17 cellular contexts compared by ENCODE assay signal in genomic region chr6:123352279-123352678, GRCh38.
DNase-seq lines count a peak whose midpoint lies in the region; ATAC-seq, FAIRE-seq and TF ChIP-seq lines count a peak whose summit lies in the region.
"Had no signal": no experiment of that assay in that cellular context is flagged by ENCODE, and none has a peak within 500 bp of the region (broad histone marks: within the 10 kb centered on the region; RNA-seq: fewer than 3 reads in every experiment).

No MANE protein-coding gene starts in this region.

- H3K4me3 ChIP-seq in GM23338 (no peak overlapping the region), PC-9 (no peak overlapping the region), K562 (no peak overlapping the region), neuronal stem cell (ENCODE audit: low read length in 2 of 2) (no peak overlapping the region)
- H3K4me3 ChIP-seq: GM12878, GM23248 had no signal

- no peak overlapping the region for H3K23ac ChIP-seq in neuronal stem cell (ENCODE audit: low read depth, low read length, poor library complexity)

- H3K14ac ChIP-seq in neuronal stem cell (ENCODE audit: low read length), result no peak overlapping the region

- DNase-seq in GM23338 (ENCODE audit: low spot score) (no peak), PC-9 (no peak), K562 (ENCODE audit: extremely low read depth in 1 of 4, low spot score in 3 of 4) (peak in 2 of 4 experiments; percentile 30 to 57), neuronal stem cell (ENCODE audit: low spot score) (no peak), middle frontal gyrus (ENCODE audit: extremely low spot score, low spot score) (no peak)
- DNase-seq in naive thymus-derived CD8-positive, alpha-beta T cell, result no peak
- DNase-seq: ACHN; C1 segment of cervical spinal cord; CD4-positive, alpha-beta T cell; DMS79; GM23248; H9; IMR-90; KG1 had no signal

- no peak overlapping the region for H4K8ac ChIP-seq in neuronal stem cell (ENCODE audit: low read depth, low read length)

- no peak overlapping the region for H3K27ac Mint-ChIP-seq in GM23338
- no peak overlapping the region for H3K27ac Mint-ChIP-seq in naive thymus-derived CD8-positive, alpha-beta T cell
- H3K27ac Mint-ChIP-seq: CD4-positive, alpha-beta T cell had no signal

- no peaks in the 10 kb centered on the region for H3K36me3 Mint-ChIP-seq in GM23338 (ENCODE audit: low read depth)
- no peaks in the 10 kb centered on the region for H3K36me3 Mint-ChIP-seq in naive thymus-derived CD8-positive, alpha-beta T cell

- WGBS in K562 (ENCODE audit: insufficient coverage, low coverage, missing lambda C conversion rate), result 2% methylated on average over 3 of the region's 3 CpGs
- WGBS in neuronal stem cell (ENCODE audit: extremely low coverage in 2 of 2, insufficient read length in 2 of 2, insufficient replicate concordance in 1 of 2), 2 donors, result no CpG with 5 or more reads among the region's 3 CpGs

- no peak overlapping the region for H3K27ac ChIP-seq in GM23338 (ENCODE audit: low read depth)
- no peak overlapping the region for H3K27ac ChIP-seq in PC-9
- peak overlapping the region; percentile 36; the same call in 1 of the 3 replicates for H3K27ac ChIP-seq in K562 (ENCODE audit: extremely low read depth, low read depth, low read length)
- no peak overlapping the region for H3K27ac ChIP-seq in neuronal stem cell (replicated peaks; ENCODE audit: low read length)
- H3K27ac ChIP-seq: GM23248 had no signal

- no TSS peak for BruUV-seq in PC-9 (replicated peaks; lab: Mats Ljungman, UMichigan)
- BruUV-seq in K562 (replicated peaks; lab: Mats Ljungman, UMichigan), result no TSS peak

- H3K9me3 Mint-ChIP-seq in GM23338, result no peaks in the 10 kb centered on the region
- H3K9me3 Mint-ChIP-seq in naive thymus-derived CD8-positive, alpha-beta T cell, result peaks cover 0 to 6% (median 0%) of the 10 kb centered on the region in 9 donors
- H3K9me3 Mint-ChIP-seq: CD4-positive, alpha-beta T cell; H9 had no signal

- no peak for ATAC-seq in GM23338
- ATAC-seq in K562, result peak; percentile 82
- ATAC-seq in naive thymus-derived CD8-positive, alpha-beta T cell, result no peak
- ATAC-seq in GM21529 (IDR thresholded peaks at IDR 0.05; ENCODE audit: unreplicated experiment), result no peak
- ATAC-seq: GM12878 had no signal

- TF ChIP-seq CTCF in GM23338 (conservative IDR thresholded peaks at IDR 0.05; ENCODE audit: low read depth in 2 of 2) (no peak), PC-9 (conservative IDR thresholded peaks at IDR 0.05) (no peak), K562 (IDR thresholded peaks at IDR 0.05 in 2 of 3, conservative IDR thresholded peaks at IDR 0.05 in 1 of 3; ENCODE audit: insufficient read depth in 2 of 3, low read depth in 1 of 3, low read length in 3 of 3) (no peak)

- intact Hi-C loops in PC-9 (cut with micrococcal nuclease; ENCODE audit: unreplicated experiment) (no loop called here), K562 (cut with micrococcal nuclease) (no loop called here)

- FAIRE-seq in K562 (lab: Jason Lieb, UNC), result peak; percentile 86
- FAIRE-seq: GM12878, GM18507 had no signal

- no peaks in the 10 kb centered on the region for H3K79me1 ChIP-seq in neuronal stem cell (ENCODE audit: low read depth, low read length)

- in situ Hi-C loops in K562 (cut with MboI), result no loop called here

- peak; percentile 26; the same call in 1 of the 2 replicates for TF ChIP-seq EP300 in K562 (IDR thresholded peaks at IDR 0.05; ENCODE audit: low read length)

- H3K27me3 Mint-ChIP-seq in GM23338 (ENCODE audit: insufficient read depth, low read depth, poor library complexity), result no peaks in the 10 kb centered on the region
- H3K27me3 Mint-ChIP-seq in naive thymus-derived CD8-positive, alpha-beta T cell, result no peaks in the 10 kb centered on the region
- H3K27me3 Mint-ChIP-seq: CD4-positive, alpha-beta T cell had no signal

- CTCF ChIA-PET in PC-9 (lab: Charles Lee), result no interaction called here
- CTCF ChIA-PET in K562 (lab: Yijun Ruan, JAX; ENCODE audit: low intra/inter-chr PET ratio), result no interaction called here

- H2AK5ac ChIP-seq in neuronal stem cell (ENCODE audit: low read depth, low read length), result no peak overlapping the region

- peaks cover 2% of the 10 kb centered on the region; the same call in 1 of the 3 replicates for H3K4me1 Mint-ChIP-seq in GM23338
- no peaks in the 10 kb centered on the region for H3K4me1 Mint-ChIP-seq in naive thymus-derived CD8-positive, alpha-beta T cell

- H3K4me1 ChIP-seq in GM23338 (ENCODE audit: insufficient read depth) (no peaks in the 10 kb centered on the region), PC-9 (replicated peaks; ENCODE audit: insufficient read depth) (no peaks in the 10 kb centered on the region), K562 (replicated peaks in 1 of 2; ENCODE audit: control insufficient read depth in 2 of 2, insufficient read depth in 2 of 2, low read length in 2 of 2) (no peaks in the 10 kb centered on the region; a peak in 1 of 5 replicates), neuronal stem cell (ENCODE audit: control insufficient read depth in 2 of 2, insufficient read depth in 1 of 2, low read depth in 1 of 2, low read length in 2 of 2) (no peaks in the 10 kb centered on the region)

- H2BK120ac ChIP-seq in neuronal stem cell (ENCODE audit: low read depth, low read length), result no peak overlapping the region

- H4K20me1 ChIP-seq in GM23338 (replicated peaks; ENCODE audit: insufficient read depth) (no peaks in the 10 kb centered on the region), PC-9 (ENCODE audit: insufficient read depth) (no peaks in the 10 kb centered on the region), K562 (replicated peaks; ENCODE audit: control insufficient read depth, insufficient read depth, low read length) (no peaks in the 10 kb centered on the region)

- POLR2A ChIA-PET in PC-9 (lab: Charles Lee; ENCODE audit: unreplicated experiment) (no interaction called here), K562 (lab: Yijun Ruan, JAX) (no interaction called here)
- POLR2A ChIA-PET in naive thymus-derived CD8-positive, alpha-beta T cell (lab: Charles Lee), result no interaction called here

- H3K18ac ChIP-seq in neuronal stem cell (ENCODE audit: low read length), result no peak overlapping the region

- H3K9ac ChIP-seq in K562 (ENCODE audit: insufficient read depth in 1 of 2, low read depth in 2 of 2, low read length in 2 of 2) (no peak overlapping the region), neuronal stem cell (ENCODE audit: low read depth, low read length, poor library complexity) (no peak overlapping the region)
- H3K9ac ChIP-seq: GM23248 had no signal

- H3K9me3 ChIP-seq in PC-9 (ENCODE audit: insufficient read depth, low read depth) (no peaks in the 10 kb centered on the region), K562 (replicated peaks; ENCODE audit: control insufficient read depth, insufficient read depth, low read depth, low read length) (no peaks in the 10 kb centered on the region), neuronal stem cell (replicated peaks in 1 of 2; ENCODE audit: control insufficient read depth in 2 of 2, insufficient read depth in 1 of 2, low read depth in 1 of 2, low read length in 2 of 2) (no peaks in the 10 kb centered on the region)

- H3K4me3 Mint-ChIP-seq in GM23338, result no peak overlapping the region
- no peak overlapping the region for H3K4me3 Mint-ChIP-seq in naive thymus-derived CD8-positive, alpha-beta T cell
- H3K4me3 Mint-ChIP-seq: CD4-positive, alpha-beta T cell; H9 had no signal

- H3K36me3 ChIP-seq in GM23338 (ENCODE audit: insufficient read depth) (no peaks in the 10 kb centered on the region), PC-9 (ENCODE audit: low read depth) (no peaks in the 10 kb centered on the region), K562 (ENCODE audit: control insufficient read depth, insufficient read depth, low read length) (no peaks in the 10 kb centered on the region), neuronal stem cell (replicated peaks in 1 of 2; ENCODE audit: control insufficient read depth in 2 of 2, insufficient read depth in 2 of 2, low read length in 2 of 2) (no peaks in the 10 kb centered on the region)

- TF ChIP-seq POLR2A in K562 (conservative IDR thresholded peaks at IDR 0.05), result no peak

- peak overlapping the region; percentile 33; the same call in 1 of the 2 replicates for H2AFZ ChIP-seq in GM23338
- peak overlapping the region; percentile 8; the same call in 1 of the 2 replicates for H2AFZ ChIP-seq in PC-9
- H2AFZ ChIP-seq in K562 (ENCODE audit: low read depth, low read length), result no peak overlapping the region
- peak overlapping the region; percentile 63 for H2AFZ ChIP-seq in neuronal stem cell (ENCODE audit: low read length)
- H2AFZ ChIP-seq: GM23248 had no signal

- H3K4ac ChIP-seq in neuronal stem cell (ENCODE audit: low read length), result no peak overlapping the region

- no peaks in the 10 kb centered on the region for H3K9me1 ChIP-seq in K562 (ENCODE audit: control insufficient read depth, insufficient read depth, low read length)

- H3K4me2 ChIP-seq in GM23338 (no peak overlapping the region), PC-9 (no peak overlapping the region), K562 (ENCODE audit: insufficient read depth, low read length) (no peak overlapping the region), neuronal stem cell (ENCODE audit: insufficient read depth, low read length, poor library complexity, severe bottlenecking) (no peak overlapping the region)

- H3K9me2 ChIP-seq in GM23338 (ENCODE audit: insufficient read depth) (no peaks in the 10 kb centered on the region), PC-9 (ENCODE audit: insufficient read depth) (peaks cover 4% of the 10 kb centered on the region; the same call in 1 of the 2 replicates)

- no peaks in the 10 kb centered on the region for H3K27me3 ChIP-seq in GM23338 (ENCODE audit: insufficient read depth)
- H3K27me3 ChIP-seq in PC-9 (ENCODE audit: insufficient read depth, low read depth), result no peaks in the 10 kb centered on the region
- H3K27me3 ChIP-seq in K562 (ENCODE audit: control insufficient read depth in 2 of 2, insufficient read depth in 2 of 2, low read length in 2 of 2), result no peaks in the 10 kb centered on the region
- H3K27me3 ChIP-seq in neuronal stem cell (ENCODE audit: control insufficient read depth in 3 of 3, insufficient read depth in 3 of 3, low read depth in 1 of 3, low read length in 3 of 3), result no peaks in the 10 kb centered on the region

- no peak overlapping the region for H4K91ac ChIP-seq in neuronal stem cell (ENCODE audit: low read depth, low read length, poor library complexity)

- H3K79me2 ChIP-seq in GM23338 (replicated peaks; ENCODE audit: insufficient read depth), result no peaks in the 10 kb centered on the region
- H3K79me2 ChIP-seq in PC-9 (ENCODE audit: low read depth), result no peaks in the 10 kb centered on the region
- no peaks in the 10 kb centered on the region for H3K79me2 ChIP-seq in K562 (ENCODE audit: control insufficient read depth, insufficient read depth, low read length)

- no peak overlapping the region for H2BK5ac ChIP-seq in neuronal stem cell (ENCODE audit: low read length)

- no peak overlapping the region for H2BK15ac ChIP-seq in neuronal stem cell (ENCODE audit: low read length)

- no peaks in the 10 kb centered on the region for H3F3A ChIP-seq in GM23338 (replicated peaks; ENCODE audit: low read depth)
- no peaks in the 10 kb centered on the region for H3F3A ChIP-seq in PC-9 (ENCODE audit: insufficient read depth, low read depth)

- no peak for TF ChIP-seq RAD21 in K562 (CRISPR knock-in tag; conservative IDR thresholded peaks at IDR 0.05 in 1 of 2, IDR thresholded peaks at IDR 0.05 in 1 of 2)

- no peak overlapping the region for H2BK12ac ChIP-seq in neuronal stem cell (ENCODE audit: low read length)

TF ChIP-seq in GM23338, 12 proteins besides CTCF, POLR2A, EP300 and RAD21 (continues in another document):
- no peak for TF ChIP-seq JUNB (IDR thresholded peaks at IDR 0.05; ENCODE audit: unreplicated experiment)
